Comparison of ENCODE assay signal across 10 cellular contexts in genomic region chr17:7923290-7923628, GRCh38. TPM values are rescaled to one million over a fixed set of nuclear protein-coding genes. Genes with fewer than 3 reads are reported as not detected.
A peak's percentile ranks its signal among the peaks of the same experiment; 100 is the strongest.
DNase-seq lines count a peak whose midpoint lies in the region; ATAC-seq, FAIRE-seq and TF ChIP-seq lines count a peak whose summit lies in the region.
"Had no signal": no experiment of that assay in that cellular context is flagged by ENCODE, and none has a peak within 500 bp of the region (broad histone marks: within the 10 kb centered on the region; RNA-seq: fewer than 3 reads in every experiment).

No MANE protein-coding gene starts in this region.

- H3K27ac ChIP-seq in astrocyte (ENCODE audit: low read depth, low read length): no peak overlapping the region
- H3K27ac ChIP-seq in kidney (ENCODE audit: low read depth in 2 of 2, low read length in 2 of 2): peak overlapping the region; percentile 9 to 79
- H3K27ac ChIP-seq in stomach: peak overlapping the region; percentile 37 to 83 (median 70)

- peak overlapping the region; percentile 85 for H2AFZ ChIP-seq in astrocyte (ENCODE audit: low read depth, low read length)

- H3K4me3 ChIP-seq in astrocyte (ENCODE audit: insufficient read depth, low read depth, low read length) (peak overlapping the region; percentile 48), kidney (ENCODE audit: low read length in 2 of 2) (peak overlapping the region; percentile 65 to 67), stomach (peak overlapping the region; percentile 44 to 55 (median 46))

- TF ChIP-seq CTCF in astrocyte (IDR thresholded peaks at IDR 0.05; ENCODE audit: insufficient read depth, low read depth, low read length) (no peak), kidney (IDR thresholded peaks at IDR 0.05; ENCODE audit: borderline replicate concordance, extremely low read depth, insufficient read depth) (no peak), stomach (IDR thresholded peaks at IDR 0.05) (no peak)

- H3K36me3 Mint-ChIP-seq in astrocyte (ENCODE audit: low read depth, unreplicated experiment): peaks cover 16% of the 10 kb centered on the region

- no peak overlapping the region for H3K4me3 Mint-ChIP-seq in astrocyte (ENCODE audit: unreplicated experiment)

- H4K20me1 ChIP-seq in astrocyte (ENCODE audit: insufficient read depth, low read length): no peaks in the 10 kb centered on the region

- FAIRE-seq in astrocyte (lab: Jason Lieb, UNC) (no peak), kidney (lab: Jason Lieb, UNC) (no peak)
- FAIRE-seq: A204.1, TTC549 had no signal

- peaks cover 10% of the 10 kb centered on the region for H3K4me1 ChIP-seq in astrocyte (ENCODE audit: insufficient read depth, low read length)
- H3K4me1 ChIP-seq in kidney (ENCODE audit: control insufficient read depth in 1 of 2, insufficient read depth in 1 of 2, low read depth in 1 of 2, low read length in 2 of 2): peaks cover 4 to 7% of the 10 kb centered on the region in 2 donors
- peaks cover 12 to 15% (median 15%) of the 10 kb centered on the region in 4 donors for H3K4me1 ChIP-seq in stomach

- H3K79me2 ChIP-seq in astrocyte (ENCODE audit: insufficient read depth, low read length): no peaks in the 10 kb centered on the region

- H3K4me2 ChIP-seq in astrocyte (ENCODE audit: low read length): peak overlapping the region; percentile 87

- H3K9me3 Mint-ChIP-seq in astrocyte (ENCODE audit: unreplicated experiment): peaks cover 5% of the 10 kb centered on the region

- H3K9me3 ChIP-seq in astrocyte (ENCODE audit: insufficient read depth, low read depth, low read length) (no peaks in the 10 kb centered on the region), kidney (ENCODE audit: control insufficient read depth in 1 of 2, low read length in 2 of 2) (no peaks in the 10 kb centered on the region), stomach (no peaks in the 10 kb centered on the region)

- ATAC-seq in HG02623 (IDR thresholded peaks at IDR 0.05; ENCODE audit: unreplicated experiment) (no peak), GM21390 (IDR thresholded peaks at IDR 0.05; ENCODE audit: unreplicated experiment) (no peak)

- H3K4me1 Mint-ChIP-seq in astrocyte (ENCODE audit: low read depth, unreplicated experiment): no peaks in the 10 kb centered on the region

- H3K27me3 ChIP-seq in astrocyte (ENCODE audit: insufficient read depth, low read length): no peaks in the 10 kb centered on the region
- H3K27me3 ChIP-seq in stomach: no peaks in the 10 kb centered on the region

- no peak for TF ChIP-seq EP300 in stomach (IDR thresholded peaks at IDR 0.05)

- H3K27ac Mint-ChIP-seq in astrocyte (ENCODE audit: unreplicated experiment): no peak overlapping the region

- H3K36me3 ChIP-seq in astrocyte (ENCODE audit: insufficient read depth, low read length) (no peaks in the 10 kb centered on the region), kidney (ENCODE audit: control insufficient read depth in 1 of 2, insufficient read depth in 2 of 2, low read length in 2 of 2) (no peaks in the 10 kb centered on the region), stomach (peaks cover 0 to 3% (median 0%) of the 10 kb centered on the region in 4 donors)

- 57 to 67% (median 63%) methylated on average over 9 to 13 of the region's 13 CpGs for WGBS in stomach, 5 donors

- intact Hi-C loops in kidney (cut with DNase I): no loop called here
- intact Hi-C loops in stomach (cut with DNase I; ENCODE audit: low total_unique reads): no loop called here

- H3K9ac ChIP-seq in astrocyte (ENCODE audit: low read length): peak overlapping the region; percentile 61
- H3K9ac ChIP-seq in kidney (ENCODE audit: low read length in 2 of 2): peak overlapping the region; percentile 69 to 87

- TF ChIP-seq POLR2A in stomach (IDR thresholded peaks at IDR 0.05): no peak

- peaks cover 55% of the 10 kb centered on the region for H3K27me3 Mint-ChIP-seq in astrocyte (ENCODE audit: low read depth, unreplicated experiment)

- peak; percentile 17 for DNase-seq in NCI-H146 (lab: John Stamatoyannopoulos, UW)
- no peak for DNase-seq in NCI-H146 treated with DMSO at 0.1 percent for 48 hours (lab: John Stamatoyannopoulos, UW; ENCODE audit: unreplicated experiment)
- DNase-seq in astrocyte (ENCODE audit: low read depth): no peak
- no peak for DNase-seq in kidney
- DNase-seq in stomach: no peak
- no peak for DNase-seq in NCI-H2196 (lab: John Stamatoyannopoulos, UW; ENCODE audit: unreplicated experiment)

RNA-seq across cellular contexts. Expression of gene KCNAB3, which starts 6.4 kb away (rescaled TPM):
- total RNA-seq in astrocyte (1.0 and 1.4 TPM in 2 replicates), kidney (3.9 TPM), stomach (1 to 10 TPM in 3 of 5 donors, under 1 TPM in 1, not detected in 1; 0.37 to 7.8 (median 4.9) TPM)
- polyA plus RNA-seq in kidney (ENCODE audit: insufficient read depth, low read depth, low replicate concordance) (0.71 TPM), stomach (1 to 10 TPM in 1 of 3 donors, under 1 TPM in 2; 0.31 to 2.9 (median 0.87) TPM)

RNA-seq across cellular contexts. Expression of gene RNF227, which starts 7.2 kb away (rescaled TPM):
- total RNA-seq in astrocyte (0.54 and 1.1 TPM in 2 replicates), kidney (2.5 TPM), stomach (1 to 10 TPM in 4 of 5 donors, not detected in 1; 1.0 to 9.3 (median 6.0) TPM)
- polyA plus RNA-seq in kidney (ENCODE audit: insufficient read depth, low read depth, low replicate concordance) (2.5 TPM), stomach (1 to 10 TPM; 1.1 to 3.4 (median 1.2) TPM)

RNA-seq across cellular contexts. Expression of gene TRAPPC1, which starts 8.5 kb away (rescaled TPM):
- total RNA-seq in astrocyte (184 and 188 TPM in 2 replicates), kidney (149 TPM), stomach (10 to 100 TPM; 20.2 to 90.7 (median 43.2) TPM)
- polyA plus RNA-seq in kidney (ENCODE audit: insufficient read depth, low read depth, low replicate concordance) (291 TPM), stomach (100 to 1,000 TPM; 111 to 148 (median 116) TPM)

RNA-seq across cellular contexts. Expression of gene CNTROB, which starts 8.7 kb away (rescaled TPM):
- total RNA-seq in astrocyte (22.3 and 25.3 TPM in 2 replicates), kidney (27.5 TPM), stomach (100 to 1,000 TPM in 1 of 5 donors, 10 to 100 TPM in 4; 12.9 to 146 (median 29.5) TPM)
- polyA plus RNA-seq in kidney (ENCODE audit: insufficient read depth, low read depth, low replicate concordance) (11.6 TPM), stomach (10 to 100 TPM; 15.3 to 24.2 (median 20.0) TPM)

RNA-seq across cellular contexts. Expression of gene CHD3, which starts 34.7 kb away (rescaled TPM):
- total RNA-seq in astrocyte (109 and 111 TPM in 2 replicates), kidney (94.6 TPM), stomach (100 to 1,000 TPM in 1 of 5 donors, 10 to 100 TPM in 4; 43.0 to 190 (median 60.7) TPM)
- polyA plus RNA-seq in kidney (ENCODE audit: insufficient read depth, low read depth, low replicate concordance) (41.5 TPM), stomach (10 to 100 TPM; 51.9 to 97.3 (median 69.1) TPM)
